ENCODE assay signal across 21 cellular contexts in genomic region chr20:57025666-57026065, GRCh38.
"Had no signal": no experiment of that assay in that cellular context is flagged by ENCODE, and none has a peak within 500 bp of the region (broad histone marks: within the 10 kb centered on the region; RNA-seq: fewer than 3 reads in every experiment).

No MANE protein-coding gene starts in this region.

- H3K27ac ChIP-seq: epithelial cell of prostate, esophagus squamous epithelium, psoas muscle, right lobe of liver, spleen, tibial nerve, upper lobe of right lung had no signal

- H3K36me3 ChIP-seq: esophagus squamous epithelium, heart left ventricle, right lobe of liver, spleen, tibial nerve, upper lobe of right lung had no signal

- H3K4me1 ChIP-seq: esophagus squamous epithelium, heart left ventricle, psoas muscle, right lobe of liver, spleen, tibial nerve, upper lobe of right lung had no signal

- H3K9me3 Mint-ChIP-seq: dendritic cell treated with granulocyte-macrophage colony-stimulating factor and Interleukin-4, amounts not matched to agents 40 ng/mL and 50 ng/mL, for 4 days; effector memory CD8-positive, alpha-beta T cell; natural killer cell treated with Interleukin-12 subunit alpha and Interleukin-12 subunit beta and Interleukin-15 and Interleukin-18, amount 100 ng/mL, for 72 hours; stimulated activated naive CD8-positive, alpha-beta T cell treated with anti-CD3 and anti-CD28 coated beads, Interleukin-15, Interleukin-2, amounts not matched to agents 100 ng/mL and 50 ng/mL, for 24 hours had no signal

- H3K4me3 ChIP-seq: esophagus squamous epithelium, heart left ventricle, psoas muscle, right lobe of liver, spleen, tibial nerve, upper lobe of right lung had no signal

- H3K4me1 Mint-ChIP-seq: stimulated activated memory B cell treated with anti-CD40 and anti-IgM and Interleukin-4, amounts not matched to agents 10 μg/mL and 1 μg/mL and 100 μg/mL, for 72 hours had no signal

- H3K9me3 ChIP-seq: esophagus squamous epithelium, heart left ventricle, psoas muscle, right lobe of liver, upper lobe of right lung had no signal

- DNase-seq: cerebellar nuclear complex; effector memory CD8-positive, alpha-beta T cell; esophagus squamous epithelium; foreskin melanocyte; heart left ventricle; hippocampal formation; left colon; psoas muscle; retina; right lobe of liver; spleen; stimulated activated CD4-positive, alpha-beta T cell treated with anti-CD3 and anti-CD28 coated beads, Interleukin-15, amount 100 ng/mL, for 24 hours; stimulated activated CD4-positive, alpha-beta T cell treated with anti-CD3 and anti-CD28 coated beads, Interleukin-1b, Interleukin-23, amount 100 ng/mL, for 48 hours; stimulated activated CD4-positive, alpha-beta T cell treated with anti-CD3 and anti-CD28 coated beads, Interleukin-4, amount 100 ng/mL, for 24 hours; upper lobe of right lung had no signal

- H3K27ac Mint-ChIP-seq: dendritic cell treated with granulocyte-macrophage colony-stimulating factor and Interleukin-4, amounts not matched to agents 40 ng/mL and 50 ng/mL, for 4 days; effector memory CD8-positive, alpha-beta T cell; natural killer cell treated with Interleukin-12 subunit alpha and Interleukin-12 subunit beta and Interleukin-15 and Interleukin-18, amount 100 ng/mL, for 72 hours; stimulated activated memory B cell treated with anti-CD40 and anti-IgM and Interleukin-4, amounts not matched to agents 10 μg/mL and 1 μg/mL and 100 μg/mL, for 72 hours; stimulated activated naive CD8-positive, alpha-beta T cell treated with anti-CD3 and anti-CD28 coated beads, Interleukin-15, Interleukin-2, amounts not matched to agents 100 ng/mL and 50 ng/mL, for 24 hours had no signal

- H3K4me3 Mint-ChIP-seq: dendritic cell treated with granulocyte-macrophage colony-stimulating factor and Interleukin-4, amounts not matched to agents 40 ng/mL and 50 ng/mL, for 4 days; effector memory CD8-positive, alpha-beta T cell; natural killer cell treated with Interleukin-12 subunit alpha and Interleukin-12 subunit beta and Interleukin-15 and Interleukin-18, amount 100 ng/mL, for 72 hours; stimulated activated memory B cell treated with anti-CD40 and anti-IgM and Interleukin-4, amounts not matched to agents 10 μg/mL and 1 μg/mL and 100 μg/mL, for 72 hours; stimulated activated naive CD8-positive, alpha-beta T cell treated with anti-CD3 and anti-CD28 coated beads, Interleukin-15, Interleukin-2, amounts not matched to agents 100 ng/mL and 50 ng/mL, for 24 hours had no signal

- H3K36me3 Mint-ChIP-seq: natural killer cell treated with Interleukin-12 subunit alpha and Interleukin-12 subunit beta and Interleukin-15 and Interleukin-18, amount 100 ng/mL, for 72 hours; stimulated activated memory B cell treated with anti-CD40 and anti-IgM and Interleukin-4, amounts not matched to agents 10 μg/mL and 1 μg/mL and 100 μg/mL, for 72 hours had no signal
